Comparison of ENCODE assay signal across 31 cellular contexts in the genomic region with DNA sequence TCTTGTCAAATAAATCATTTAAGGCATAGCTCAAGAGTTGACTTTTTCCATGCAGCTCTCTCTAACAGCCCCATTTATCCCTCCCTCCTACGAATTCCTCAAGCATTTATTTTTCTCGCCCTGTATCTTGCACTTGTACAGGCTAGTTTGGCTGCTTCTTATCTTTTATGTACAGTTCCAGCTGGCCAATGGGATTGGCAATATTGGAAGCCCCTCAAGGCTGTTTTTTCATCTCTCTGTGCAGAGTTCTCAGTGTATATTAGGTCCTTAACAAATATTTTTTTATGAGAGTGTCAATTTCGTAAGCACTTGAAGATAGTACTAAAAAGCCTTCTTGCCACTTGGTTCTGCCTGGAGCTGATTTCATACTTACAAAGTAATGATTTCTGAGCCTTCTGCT.
"Had no signal": no experiment of that assay in that cellular context is flagged by ENCODE, and none has a peak within 500 bp of the region (broad histone marks: within the 10 kb centered on the region; RNA-seq: fewer than 3 reads in every experiment).

No MANE protein-coding gene starts in this region.

- H3K27me3 ChIP-seq: brain microvascular endothelial cell, MG63 had no signal

- DNase-seq: activated CD4-positive, alpha-beta T cell treated with anti-CD3 and anti-CD28 coated beads, Interleukin-2, amount 10 ng/mL, durations not matched to agents 7 days and 5 days; activated CD4-positive, alpha-beta T cell treated with anti-CD3 and anti-CD28 coated beads, Interleukin-2, amount 50 U/mL, for 48 hours; activated CD8-positive, alpha-beta T cell treated with anti-CD3 and anti-CD28 coated beads, Interleukin-2, amount 10 ng/mL, durations not matched to agents 7 days and 5 days; activated gamma-delta T cell treated with Interleukin-2 at 50 U/mL for 16 hours; activated naive CD4-positive, alpha-beta T cell treated with anti-CD3 and anti-CD28 coated beads for 36 hours; activated naive CD8-positive, alpha-beta T cell treated with anti-CD3 and anti-CD28 coated beads, Interleukin-2, amount 50 U/mL, for 24 hours; activated T-cell treated with anti-CD3 and anti-CD28 coated beads, Interleukin-2, amount 50 U/mL, for 4 hours; anterior cingulate cortex; brain microvascular endothelial cell; central memory CD4-positive, alpha-beta T cell; Kasumi-1; KG1; MG63; NCI-H1048; NCI-H1105 treated with DMSO at 0.1 percent for 48 hours; NCI-H1436; NCI-H1694; NCI-H1930; NCI-H2081 treated with DMSO at 0.1 percent for 48 hours; NCI-H2171; NCI-H510A; NCI-H526; NCI-H748 treated with DMSO at 0.1 percent for 48 hours; NK-92 treated with Interleukin-12 subunit alpha and Interleukin-12 subunit beta, amount 100 ng/mL, for 24 hours; PC-9; SIG-M5; T1000 had no signal

- H3K36me3 ChIP-seq: brain microvascular endothelial cell, MG63 had no signal

- H3K4me3 Mint-ChIP-seq: activated CD4-positive, alpha-beta T cell treated with anti-CD3 and anti-CD28 coated beads, Interleukin-2, amount 10 ng/mL, durations not matched to agents 7 days and 5 days; activated CD8-positive, alpha-beta T cell treated with anti-CD3 and anti-CD28 coated beads, Interleukin-2, amount 10 ng/mL, durations not matched to agents 7 days and 5 days; activated naive CD4-positive, alpha-beta T cell treated with anti-CD3 and anti-CD28 coated beads for 36 hours; activated naive CD8-positive, alpha-beta T cell; activated naive CD8-positive, alpha-beta T cell treated with anti-CD3 and anti-CD28 coated beads, Interleukin-2, amount 50 U/mL, for 24 hours; activated T-cell treated with anti-CD3 and anti-CD28 coated beads, Interleukin-2, amount 50 U/mL, for 4 hours; activated T-helper 1 cell treated with anti-CD3 and anti-CD28 coated beads, Interleukin-12 subunit alpha, Interleukin-12 subunit beta, Interleukin-2, Interleukin-4 antibody, amounts not matched to agents 30 ng/mL and 10 ng/mL and 1 ng/mL, durations not matched to agents 14 hours and 24 hours and 36 hours had no signal

- H2AFZ ChIP-seq: PC-9 had no signal

- H3K4me2 ChIP-seq: PC-9 had no signal

- ATAC-seq: activated CD8-positive, alpha-beta T cell treated with anti-CD3 and anti-CD28 coated beads, Interleukin-2, amount 10 ng/mL, durations not matched to agents 7 days and 5 days; activated naive CD8-positive, alpha-beta T cell treated with anti-CD3 and anti-CD28 coated beads, Interleukin-2, amount 50 U/mL, for 24 hours; activated T-cell treated with anti-CD3 and anti-CD28 coated beads, Interleukin-2, amount 50 U/mL, for 4 hours; Right ventricle myocardium inferior had no signal

- H3K27me3 Mint-ChIP-seq: activated CD4-positive, alpha-beta T cell treated with anti-CD3 and anti-CD28 coated beads, Interleukin-2, amount 10 ng/mL, durations not matched to agents 7 days and 5 days; activated naive CD8-positive, alpha-beta T cell; activated naive CD8-positive, alpha-beta T cell treated with anti-CD3 and anti-CD28 coated beads, Interleukin-2, amount 50 U/mL, for 24 hours had no signal

- H3K36me3 Mint-ChIP-seq: activated naive CD8-positive, alpha-beta T cell had no signal

- H3K9me3 Mint-ChIP-seq: activated CD4-positive, alpha-beta T cell treated with anti-CD3 and anti-CD28 coated beads, Interleukin-2, amount 10 ng/mL, durations not matched to agents 7 days and 5 days; activated naive CD4-positive, alpha-beta T cell treated with anti-CD3 and anti-CD28 coated beads for 36 hours; activated naive CD8-positive, alpha-beta T cell treated with anti-CD3 and anti-CD28 coated beads, Interleukin-2, amount 50 U/mL, for 24 hours; activated T-cell treated with anti-CD3 and anti-CD28 coated beads, Interleukin-2, amount 50 U/mL, for 4 hours; activated T-helper 1 cell treated with anti-CD3 and anti-CD28 coated beads, Interleukin-12 subunit alpha, Interleukin-12 subunit beta, Interleukin-2, Interleukin-4 antibody, amounts not matched to agents 30 ng/mL and 10 ng/mL and 1 ng/mL, durations not matched to agents 14 hours and 24 hours and 36 hours had no signal

- H3K27ac ChIP-seq: brain microvascular endothelial cell, PC-9, RWPE1 had no signal

- H3K27ac Mint-ChIP-seq: activated CD4-positive, alpha-beta T cell treated with anti-CD3 and anti-CD28 coated beads, Interleukin-2, amount 10 ng/mL, durations not matched to agents 7 days and 5 days; activated CD8-positive, alpha-beta T cell treated with anti-CD3 and anti-CD28 coated beads, Interleukin-2, amount 10 ng/mL, durations not matched to agents 7 days and 5 days; activated naive CD4-positive, alpha-beta T cell treated with anti-CD3 and anti-CD28 coated beads for 36 hours; activated naive CD8-positive, alpha-beta T cell; activated naive CD8-positive, alpha-beta T cell treated with anti-CD3 and anti-CD28 coated beads, Interleukin-2, amount 50 U/mL, for 24 hours; activated T-helper 1 cell treated with anti-CD3 and anti-CD28 coated beads, Interleukin-12 subunit alpha, Interleukin-12 subunit beta, Interleukin-2, Interleukin-4 antibody, amounts not matched to agents 30 ng/mL and 10 ng/mL and 1 ng/mL, durations not matched to agents 14 hours and 24 hours and 36 hours had no signal

- H3K4me1 Mint-ChIP-seq: activated CD4-positive, alpha-beta T cell treated with anti-CD3 and anti-CD28 coated beads, Interleukin-2, amount 10 ng/mL, durations not matched to agents 7 days and 5 days; activated naive CD8-positive, alpha-beta T cell treated with anti-CD3 and anti-CD28 coated beads, Interleukin-2, amount 50 U/mL, for 24 hours had no signal

- H3K4me3 ChIP-seq: MG63, PC-9 had no signal
